ENCODE assay signal across 8 cellular contexts in the genomic region with DNA sequence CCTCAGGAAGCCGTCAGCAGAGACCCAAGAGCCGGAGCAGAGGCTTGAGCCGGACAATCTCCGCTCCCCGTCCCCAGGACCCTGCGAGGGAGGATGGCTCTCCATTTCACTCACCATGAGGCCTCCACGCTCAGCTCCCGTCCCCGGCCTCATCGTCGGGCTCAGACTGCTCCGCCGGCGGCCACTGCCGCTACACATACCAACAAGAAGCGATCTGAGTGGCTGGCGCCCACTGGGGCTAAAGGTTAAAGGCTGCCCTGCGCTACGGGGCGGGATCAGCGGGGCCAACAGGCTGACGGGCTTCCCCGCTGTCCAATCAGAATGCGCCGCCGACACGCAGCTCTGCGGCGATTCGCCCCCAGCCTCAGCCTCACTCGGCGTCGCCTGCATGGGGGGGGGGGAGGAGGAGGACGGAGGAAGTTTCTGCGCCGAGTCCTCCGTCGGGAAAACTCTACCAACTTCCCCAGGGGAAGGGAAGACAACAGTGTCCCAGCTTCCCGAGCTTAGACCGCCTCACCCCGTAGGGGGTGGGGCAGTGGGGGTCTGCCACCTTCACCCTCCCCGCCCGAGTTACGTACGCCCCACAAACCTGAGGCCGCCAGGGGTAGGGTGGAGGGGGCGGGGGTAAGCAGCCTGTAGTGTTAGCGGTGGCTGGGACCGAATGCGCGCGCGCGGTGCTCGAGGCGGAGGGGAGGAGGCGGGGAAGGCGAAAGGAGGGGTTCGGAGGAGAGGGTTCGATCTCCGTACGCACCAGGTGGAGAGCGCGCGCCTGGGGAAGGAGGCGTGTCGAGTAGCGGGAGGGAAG. TPM values are rescaled to one million over a fixed set of nuclear protein-coding genes. Genes with fewer than 3 reads are reported as not detected.
DNase-seq lines count a peak whose midpoint lies in the region; ATAC-seq and TF ChIP-seq lines count a peak whose summit lies in the region.

PRPF40A (minus strand) TSS at position 220 of the 805 bp plus-strand sequence; CDS start at position 198, 22 bp downstream.

- H3K27me3 ChIP-seq in IMR-90 (ENCODE audit: control insufficient read depth, insufficient read depth, low read length): no peaks in the 10 kb centered on the region
- no peaks in the 10 kb centered on the region for H3K27me3 ChIP-seq in mononuclear cell (ENCODE audit: insufficient read depth, low read length)

- peak within 1 kb of the TSS; percentile 90 for H4K5ac ChIP-seq in IMR-90 (ENCODE audit: low read depth, low read length)

- no peak for TF ChIP-seq CTCF in IMR-90 (conservative IDR thresholded peaks at IDR 0.05; ENCODE audit: low read depth, low read length)

- ATAC-seq in GM21528 (IDR thresholded peaks at IDR 0.05; ENCODE audit: low FRiP score, unreplicated experiment): peak; percentile 72
- peak; percentile 90 for ATAC-seq in IMR-90 (ENCODE audit: low read depth)

- DNase-seq in DMS 273 (lab: John Stamatoyannopoulos, UW; ENCODE audit: unreplicated experiment) (peak; percentile 99), IMR-90 (peak; percentile 98), OCI-M1 (lab: John Stamatoyannopoulos, UW) (peak; percentile 98), activated T-cell treated with anti-CD3 and anti-CD28 coated beads for 24 hours (ENCODE audit: low read depth) (peak; percentile 96), epidermal melanocyte (ENCODE audit: insufficient read length, low spot score) (peak; percentile 86)
- DNase-seq in stimulated activated CD8-positive, alpha-beta memory T cell treated with anti-CD3 and anti-CD28 coated beads, Interleukin-4, amount 100 ng/mL, for 1 hour (ENCODE audit: low read depth in 2 of 2, low spot score in 1 of 2): peak; percentile 97 to 98

- in situ Hi-C loops in IMR-90 (cut with MboI; ENCODE audit: low sequenced_read_pairs): no loop called here

- peak within 1 kb of the TSS; percentile 90 for H3K4me2 ChIP-seq in IMR-90 (ENCODE audit: low read depth, low read length)

- peaks cover 6% of the 10 kb centered on the region; the same call in 1 of the 2 replicates for H4K20me1 ChIP-seq in IMR-90 (ENCODE audit: insufficient read depth, low read length)

- peak within 1 kb of the TSS; percentile 99 for H2BK120ac ChIP-seq in IMR-90 (ENCODE audit: low read depth, low read length)

- peak within 1 kb of the TSS; percentile 99 for H3K14ac ChIP-seq in IMR-90 (replicated peaks; ENCODE audit: low read depth, low read length)

- intact Hi-C loops in IMR-90 (cut with micrococcal nuclease): no loop called here

- TF ChIP-seq POLR2A in IMR-90 (IDR thresholded peaks at IDR 0.05; ENCODE audit: low read depth, low read length): peak; percentile 82

- H3K23ac ChIP-seq in IMR-90 (ENCODE audit: low read depth, low read length): peak within 1 kb of the TSS; percentile 99

- H2AFZ ChIP-seq in IMR-90 (replicated peaks; ENCODE audit: low read length, poor library complexity): peak within 1 kb of the TSS; percentile 100

- peak within 1 kb of the TSS; percentile 97 for H2BK5ac ChIP-seq in IMR-90 (ENCODE audit: low read depth, low read length, poor library complexity, severe bottlenecking)

- peak within 1 kb of the TSS; percentile 92 for H4K91ac ChIP-seq in IMR-90 (ENCODE audit: insufficient read depth, low read depth, low read length)

- peak within 1 kb of the TSS; percentile 75 for H2AK5ac ChIP-seq in IMR-90 (ENCODE audit: low read depth, low read length)

- H3K4ac ChIP-seq in IMR-90 (ENCODE audit: low read depth, low read length): peak within 1 kb of the TSS; percentile 99

- H3K4me3 ChIP-seq in IMR-90 (ENCODE audit: insufficient read depth, low read depth, low read length): peak within 1 kb of the TSS; percentile 92
- peak within 1 kb of the TSS; percentile 95 for H3K4me3 ChIP-seq in mononuclear cell (ENCODE audit: low read length)

- H3K79me1 ChIP-seq in IMR-90 (ENCODE audit: low read depth in 1 of 2, low read length in 2 of 2): peaks cover 3 to 26% of the 10 kb centered on the region in 2 experiments; a peak in 3 of 4 replicates

- peak within 1 kb of the TSS; percentile 92 for H3K18ac ChIP-seq in IMR-90 (ENCODE audit: low read depth, low read length)

- no peak for TF ChIP-seq RAD21 in IMR-90 (IDR thresholded peaks at IDR 0.05; ENCODE audit: low read length)

- peak within 1 kb of the TSS; percentile 96 for H2AK9ac ChIP-seq in IMR-90 (replicated peaks; ENCODE audit: low read depth, low read length, poor library complexity)

- peak within 1 kb of the TSS; percentile 96 for H3K27ac ChIP-seq in IMR-90 (ENCODE audit: insufficient read depth, low read length)

- no peaks in the 10 kb centered on the region for H3K9me3 ChIP-seq in IMR-90 (ENCODE audit: control insufficient read depth, insufficient read depth, low read length)
- no peaks in the 10 kb centered on the region for H3K9me3 ChIP-seq in mononuclear cell (ENCODE audit: low read depth, low read length)

- peak within 1 kb of the TSS; percentile 92; the same call in 1 of the 2 replicates for H2BK20ac ChIP-seq in IMR-90 (ENCODE audit: low read depth, low read length)

- H3K36me3 ChIP-seq in IMR-90 (ENCODE audit: control insufficient read depth, insufficient read depth, low read length): 0 out of 2 replicates have a peak, but pooled peaks cover 1% of the 10 kb centered on the region

- H3K4me1 ChIP-seq in IMR-90 (ENCODE audit: control insufficient read depth, insufficient read depth, low read length): peaks cover 2% of the 10 kb centered on the region; the same call in 1 of the 2 replicates
- peaks cover 32% of the 10 kb centered on the region for H3K4me1 ChIP-seq in mononuclear cell (ENCODE audit: insufficient read depth, low read length)

- 0% methylated on average over 21 of the region's 68 CpGs; no CpG with 5 or more reads in 1 of the 2 experiments for WGBS in IMR-90 (ENCODE audit: extremely low coverage in 2 of 2, insufficient read length in 1 of 2), 2 experiments

- H3K9ac ChIP-seq in IMR-90 (ENCODE audit: low read depth, low read length): peak within 1 kb of the TSS; percentile 94

- POLR2A ChIA-PET in IMR-90 (lab: Charles Lee; ENCODE audit: unreplicated experiment): interaction anchor here (0.6 kb wide), 1 partner anchor 45 kb away, joined by 17 read pairs; no protein-coding TSS in a partner anchor

- dilution Hi-C loops in IMR-90 (cut with HindIII; ENCODE audit: low sequenced_read_pairs, unreplicated experiment): no loop called here

- H3K56ac ChIP-seq in IMR-90 (ENCODE audit: extremely low read depth, insufficient read depth, low read length): peak within 1 kb of the TSS; percentile 98

- H3K9me1 ChIP-seq in IMR-90 (ENCODE audit: insufficient read depth, low read length): no peaks in the 10 kb centered on the region

- peak within 1 kb of the TSS; percentile 88 to 98 for H4K8ac ChIP-seq in IMR-90 (ENCODE audit: low read depth in 2 of 2, low read length in 2 of 2)

- no TSS peak for BruUV-seq in IMR-90 (replicated peaks; lab: Mats Ljungman, UMichigan)

- CTCF ChIA-PET in IMR-90 (lab: Yijun Ruan, JAX): interaction anchor here (0.7 kb wide), 1 partner anchor 82 kb away, joined by 3 read pairs; no protein-coding TSS in a partner anchor

- peak within 1 kb of the TSS; percentile 88; the same call in 2 of the 3 replicates for H2BK15ac ChIP-seq in IMR-90 (ENCODE audit: low read depth, low read length)

TF ChIP-seq in IMR-90, 13 proteins besides CTCF, POLR2A, EP300 and RAD21:
- TF ChIP-seq MXI1 (IDR thresholded peaks at IDR 0.05; ENCODE audit: borderline replicate concordance, low read depth, low read length) (peak; percentile 64; the same call in 1 of the 2 replicates), BHLHE40 (IDR thresholded peaks at IDR 0.05; ENCODE audit: low read depth, low read length) (no peak; the same call in 1 of the 2 replicates), FOS (IDR thresholded peaks at IDR 0.05; ENCODE audit: low read depth, low read length) (peak; percentile 64; the same call in 1 of the 2 replicates), RFX5 (IDR thresholded peaks at IDR 0.05; ENCODE audit: low read depth, low read length) (0 out of 2 replicates have a peak, but pooled peaks have one; percentile 15), MAFK (IDR thresholded peaks at IDR 0.05; ENCODE audit: low read depth, low read length) (no peak), MAZ (IDR thresholded peaks at IDR 0.05; ENCODE audit: borderline replicate concordance, low read depth, low read length) (peak; percentile 93)
- TF ChIP-seq, protein P1, sequence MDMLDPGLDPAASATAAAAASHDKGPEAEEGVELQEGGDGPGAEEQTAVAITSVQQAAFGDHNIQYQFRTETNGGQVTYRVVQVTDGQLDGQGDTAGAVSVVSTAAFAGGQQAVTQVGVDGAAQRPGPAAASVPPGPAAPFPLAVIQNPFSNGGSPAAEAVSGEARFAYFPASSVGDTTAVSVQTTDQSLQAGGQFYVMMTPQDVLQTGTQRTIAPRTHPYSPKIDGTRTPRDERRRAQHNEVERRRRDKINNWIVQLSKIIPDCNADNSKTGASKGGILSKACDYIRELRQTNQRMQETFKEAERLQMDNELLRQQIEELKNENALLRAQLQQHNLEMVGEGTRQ (IDR thresholded peaks at IDR 0.05; ENCODE audit: low read depth, low read length): 0 out of 2 replicates have a peak, but pooled peaks have one; percentile 11
- TF ChIP-seq, protein P2, sequence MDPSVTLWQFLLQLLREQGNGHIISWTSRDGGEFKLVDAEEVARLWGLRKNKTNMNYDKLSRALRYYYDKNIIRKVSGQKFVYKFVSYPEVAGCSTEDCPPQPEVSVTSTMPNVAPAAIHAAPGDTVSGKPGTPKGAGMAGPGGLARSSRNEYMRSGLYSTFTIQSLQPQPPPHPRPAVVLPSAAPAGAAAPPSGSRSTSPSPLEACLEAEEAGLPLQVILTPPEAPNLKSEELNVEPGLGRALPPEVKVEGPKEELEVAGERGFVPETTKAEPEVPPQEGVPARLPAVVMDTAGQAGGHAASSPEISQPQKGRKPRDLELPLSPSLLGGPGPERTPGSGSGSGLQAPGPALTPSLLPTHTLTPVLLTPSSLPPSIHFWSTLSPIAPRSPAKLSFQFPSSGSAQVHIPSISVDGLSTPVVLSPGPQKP (IDR thresholded peaks at IDR 0.05; ENCODE audit: borderline replicate concordance, low read depth, low read length): no peak

RNA-seq across cellular contexts. Expression of gene PRPF40A, which starts in this region (rescaled TPM):
- total RNA-seq in IMR-90 (2012; rRNA removed) (150 and 168 TPM in 2 replicates), mononuclear cell (230 TPM)
- polyA plus RNA-seq in IMR-90 (2012; rRNA removed): 49.1 and 58.7 TPM in 2 replicates
- 21.3 and 26.3 TPM in 2 replicates for polyA plus RNA-seq in IMR-90 (2012; cell fraction: cytosol; rRNA removed)
- 46.3 and 80.3 TPM in 2 replicates for polyA plus RNA-seq in IMR-90 (2012; cell fraction: nucleus; rRNA removed; ENCODE audit: low replicate concordance)

Comparison
In these comparisons a context has a peak if more than half of its experiments do, and no peak if none do; other contexts are left out.
1. Peak in every context shown above with its lines: DNase-seq, ATAC-seq, H3K4me3 ChIP-seq and H3K27ac ChIP-seq.